19 cellular contexts compared by ENCODE assay signal in genomic region chr16:12764813-12765212, GRCh38.
"Had no signal": no experiment of that assay in that cellular context is flagged by ENCODE, and none has a peak within 500 bp of the region (broad histone marks: within the 10 kb centered on the region; RNA-seq: fewer than 3 reads in every experiment).

No MANE protein-coding gene starts in this region.

- H3K4me3 ChIP-seq: K562, SJCRH30 had no signal

- H3K9ac ChIP-seq: KMS-11 had no signal

- H3K36me3 ChIP-seq: SJCRH30 had no signal

- H3K27me3 ChIP-seq: SJCRH30 had no signal

- H3K4me1 ChIP-seq: SJCRH30 had no signal

- DNase-seq: Kasumi-1, MM.1S, NCI-H1092 treated with DMSO at 0.1 percent for 48 hours, NCI-H1436, NCI-H187, NCI-H2029, NCI-H2107, NCI-H2227 treated with DMSO at 0.1 percent for 48 hours, NCI-H524, NCI-H526 treated with DMSO at 0.1 percent for 48 hours, NCI-H748 treated with DMSO at 0.1 percent for 48 hours, PC-3, SHP77 treated with DMSO at 0.1 percent for 48 hours, SJCRH30 had no signal

- ATAC-seq: K562, Panc1, PC-3, Right ventricle myocardium inferior, SK-N-SH treated with all-trans-retinoic acid at 6 μM for 48 hours had no signal

- H3K9me3 ChIP-seq: SJCRH30 had no signal

- H3K27ac ChIP-seq: KMS-11, SJCRH30 had no signal
